ENCODE assay signal across 1 cellular context in genomic region chr19:57748029-57748428, GRCh38.
TF ChIP-seq lines count a peak whose summit lies in the region.

No MANE protein-coding gene starts in this region.

TF ChIP-seq in neural cell, 6 proteins besides CTCF, POLR2A, EP300 and RAD21:
- no peak for TF ChIP-seq REST (IDR thresholded peaks at IDR 0.05; ENCODE audit: borderline replicate concordance)
- TF ChIP-seq MXI1 (conservative IDR thresholded peaks at IDR 0.05; ENCODE audit: poor library complexity, severe bottlenecking), result no peak
- no peak for TF ChIP-seq SMC3 (conservative IDR thresholded peaks at IDR 0.05; ENCODE audit: poor library complexity)
- TF ChIP-seq POLR2AphosphoS5 (IDR thresholded peaks at IDR 0.05), result no peak
- TF ChIP-seq TAF1 (IDR thresholded peaks at IDR 0.05; ENCODE audit: low read depth), result no peak
- TF ChIP-seq EZH2 (IDR thresholded peaks at IDR 0.05; ENCODE audit: borderline replicate concordance, insufficient read depth, low read length, poor library complexity, severe bottlenecking), result no peak
